16 cellular contexts compared by ENCODE assay signal in genomic region chr4:113975578-113975977, GRCh38. TPM values are rescaled to one million over a fixed set of nuclear protein-coding genes. Genes with fewer than 3 reads are reported as not detected.
A peak's percentile ranks its signal among the peaks of the same experiment; 100 is the strongest.
DNase-seq lines count a peak whose midpoint lies in the region; TF ChIP-seq lines count a peak whose summit lies in the region.
"Had no signal": no experiment of that assay in that cellular context is flagged by ENCODE, and none has a peak within 500 bp of the region (broad histone marks: within the 10 kb centered on the region; RNA-seq: fewer than 3 reads in every experiment).

No MANE protein-coding gene starts in this region.

- H3K4me1 ChIP-seq in stomach smooth muscle (ENCODE audit: control insufficient read depth, insufficient read depth, low read length) = peaks cover 1% of the 10 kb centered on the region

- peak overlapping the region; percentile 92 for H3K4me3 Mint-ChIP-seq in HFFc6
- peak overlapping the region in 4 of 5 experiments; percentile 57 to 96 (median 70) for H3K4me3 Mint-ChIP-seq in brain
- H3K4me3 Mint-ChIP-seq: activated CD4-positive, alpha-beta T cell treated with anti-CD3 and anti-CD28 coated beads for 36 hours; CD4-positive, CD25-positive, alpha-beta regulatory T cell; memory B cell had no signal

- no peak overlapping the region for H3K27ac ChIP-seq in stomach smooth muscle (ENCODE audit: low read length)

- H3K27me3 ChIP-seq in stomach smooth muscle (ENCODE audit: control insufficient read depth in 1 of 2, insufficient read depth in 2 of 2, low read length in 2 of 2) = no peaks in the 10 kb centered on the region

- H3K36me3 ChIP-seq in stomach smooth muscle (ENCODE audit: control insufficient read depth in 2 of 2, insufficient read depth in 2 of 2, low read length in 2 of 2) = no peaks in the 10 kb centered on the region

- peaks cover 49% of the 10 kb centered on the region for H3K36me3 Mint-ChIP-seq in HFFc6 (ENCODE audit: low read depth)
- H3K36me3 Mint-ChIP-seq in brain = no peaks in the 10 kb centered on the region
- H3K36me3 Mint-ChIP-seq: CD4-positive, CD25-positive, alpha-beta regulatory T cell; memory B cell had no signal

- H3K27ac Mint-ChIP-seq in HFFc6 (peak overlapping the region; percentile 52), brain (peak overlapping the region in 1 of 5 experiments; percentile 54)
- H3K27ac Mint-ChIP-seq: activated CD4-positive, alpha-beta T cell treated with anti-CD3 and anti-CD28 coated beads for 36 hours; activated naive CD4-positive, alpha-beta T cell treated with anti-CD3 and anti-CD28 coated beads, Interleukin-2, amount 50 U/mL, for 72 hours; CD4-positive, CD25-positive, alpha-beta regulatory T cell; memory B cell had no signal

- H3K27me3 Mint-ChIP-seq in HFFc6 (ENCODE audit: insufficient read depth) (peaks cover 2% of the 10 kb centered on the region; the same call in 1 of the 2 replicates), brain (peaks cover 40% of the 10 kb centered on the region)

- no peaks in the 10 kb centered on the region for H3K9me3 ChIP-seq in stomach smooth muscle (ENCODE audit: control insufficient read depth in 2 of 2, low read length in 2 of 2)

- H3K9ac ChIP-seq in stomach smooth muscle (ENCODE audit: low read length in 2 of 2) = peak overlapping the region in 1 of 2 donors; percentile 6

- H3K4me1 Mint-ChIP-seq in HFFc6 (ENCODE audit: low read depth) (peaks cover 55% of the 10 kb centered on the region), brain (peaks cover 21% of the 10 kb centered on the region)

- peak overlapping the region; percentile 72 to 93 for H3K4me3 ChIP-seq in foreskin fibroblast (ENCODE audit: low read depth in 1 of 2, low read length in 2 of 2)
- peak overlapping the region; percentile 41 to 91 for H3K4me3 ChIP-seq in stomach smooth muscle (ENCODE audit: low read length in 2 of 2)

- DNase-seq in HFFc6 (no peak), foreskin fibroblast (no peak), T-helper 9 cell (no peak), NCI-H2227 treated with DMSO at 0.1 percent for 48 hours (lab: John Stamatoyannopoulos, UW) (no peak)
- DNase-seq in stimulated activated CD4-positive, alpha-beta T cell treated with anti-CD3 and anti-CD28 coated beads, Interleukin-4, amount 100 ng/mL, for 4 hours = no peak
- DNase-seq: activated CD4-positive, alpha-beta T cell treated with anti-CD3 and anti-CD28 coated beads for 36 hours; CD4-positive, CD25-positive, alpha-beta regulatory T cell; EL; NCI-H2029; occipital lobe; substantia nigra; T-helper 2 cell had no signal

- TF ChIP-seq CTCF in HFFc6 (IDR thresholded peaks at IDR 0.05) (no peak), brain (conservative IDR thresholded peaks at IDR 0.05) (no peak), foreskin fibroblast (IDR thresholded peaks at IDR 0.05; ENCODE audit: low read depth, low read length) (no peak)

- H3K9me3 Mint-ChIP-seq in HFFc6 (peaks cover 15% of the 10 kb centered on the region; the same call in 1 of the 2 replicates), brain (peaks cover 0 to 6% (median 2%) of the 10 kb centered on the region in 5 experiments)

RNA-seq across cellular contexts. Expression of gene ARSJ, which starts 3.9 kb away (rescaled TPM):
- total RNA-seq in HFFc6 (2021; fragmentation: NEBNext Ultra II Directional; extraction: Animal tissue kit (Norgen Biotek cat#: 25700)) = 10 to 100 TPM; 33.4 to 40.6 (median 36.1) TPM
- polyA plus RNA-seq in brain (ENCODE audit: insufficient read depth, low read depth, low replicate concordance) = 0.27 TPM
- total RNA-seq: CD4-positive, CD25-positive, alpha-beta regulatory T cell had no signal
- polyA plus RNA-seq: CD4-positive, CD25-positive, alpha-beta regulatory T cell had no signal
